ENCODE assay signal across 1 cellular context in the genomic region with DNA sequence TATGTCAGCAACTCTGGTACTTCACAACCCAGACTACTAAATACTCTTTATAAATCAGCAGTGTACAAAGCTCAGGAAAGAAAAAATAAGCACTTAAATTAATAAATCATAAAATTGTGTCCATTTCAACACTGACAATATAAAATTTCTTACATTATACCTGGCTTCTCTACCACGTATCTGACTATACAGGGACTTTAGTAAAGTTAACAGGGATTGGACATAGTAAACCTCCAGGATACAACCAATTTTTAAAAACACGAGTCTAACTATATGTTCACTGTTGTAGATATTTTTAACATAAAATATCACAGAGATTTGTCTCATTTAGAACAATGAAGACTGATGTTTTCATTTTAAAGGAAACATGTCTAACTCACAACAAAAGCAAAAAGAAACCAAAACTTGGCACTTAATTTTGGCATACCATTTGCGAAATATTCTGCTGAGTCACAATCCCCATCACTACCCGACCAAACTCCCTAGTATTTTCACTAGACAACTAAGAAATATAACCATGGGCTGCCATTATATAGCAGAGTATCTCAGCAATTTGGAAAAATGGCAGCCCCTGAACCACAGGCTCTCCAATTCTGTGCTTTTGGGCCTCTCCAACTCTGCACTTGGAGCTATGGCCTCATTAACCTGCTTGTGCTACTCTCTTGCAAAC.
A peak's percentile ranks its signal among the peaks of the same experiment; 100 is the strongest.
TF ChIP-seq lines count a peak whose summit lies in the region.

No MANE protein-coding gene starts in this region.

TF ChIP-seq in K562, 482 proteins besides CTCF, POLR2A, EP300 and RAD21:
- TF ChIP-seq, protein P1, sequence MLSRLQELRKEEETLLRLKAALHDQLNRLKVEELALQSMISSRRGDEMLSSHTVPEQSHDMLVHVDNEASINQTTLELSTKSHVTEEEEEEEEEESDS (CRISPR knock-in tag; IDR thresholded peaks at IDR 0.05), result no peak
- TF ChIP-seq IRF2 (CRISPR knock-in tag; IDR thresholded peaks at IDR 0.05) (no peak), MEF2D (tag; conservative IDR thresholded peaks at IDR 0.05; ENCODE audit: low read depth) (no peak), HNRNPH1 (optimal IDR thresholded peaks at IDR 0.05; ENCODE audit: low read depth, low read length) (no peak), HMG20A (CRISPR knock-in tag; conservative IDR thresholded peaks at IDR 0.05) (no peak), ZNF79 (CRISPR knock-in tag; IDR thresholded peaks at IDR 0.05; ENCODE audit: low read depth) (no peak), GTF2F1 (IDR thresholded peaks at IDR 0.05; ENCODE audit: low read depth, low read length) (no peak), HLTF (IDR thresholded peaks at IDR 0.05) (no peak), MAFF (IDR thresholded peaks at IDR 0.05; ENCODE audit: low read length) (peak; percentile 11; the same call in 1 of the 2 replicates), RAD51 (IDR thresholded peaks at IDR 0.05; ENCODE audit: borderline replicate concordance, low read depth) (no peak), BACH1 (tag; IDR thresholded peaks at IDR 0.05) (no peak), ZNF263 (CRISPR knock-in tag; IDR thresholded peaks at IDR 0.05; ENCODE audit: borderline replicate concordance) (no peak), MECOM (CRISPR knock-in tag; IDR thresholded peaks at IDR 0.05) (no peak), ARID1B (IDR thresholded peaks at IDR 0.05) (no peak), NFE2L1 (tag; IDR thresholded peaks at IDR 0.05; ENCODE audit: borderline replicate concordance, low read depth) (peak; percentile 55; the same call in 1 of the 2 replicates), DPF2 (IDR thresholded peaks at IDR 0.05) (no peak), NFE2 (IDR thresholded peaks at IDR 0.05; ENCODE audit: low read depth) (peak; percentile 54), TEAD2 (tag; IDR thresholded peaks at IDR 0.05) (no peak), KHSRP (IDR thresholded peaks at IDR 0.05) (no peak), PHF20 (IDR thresholded peaks at IDR 0.05; ENCODE audit: partially characterized antibody) (no peak), CTBP1 (IDR thresholded peaks at IDR 0.05; ENCODE audit: borderline replicate concordance) (no peak), MAFG (tag; conservative IDR thresholded peaks at IDR 0.05) (peak; percentile 73), ZNF696 (CRISPR knock-in tag; conservative IDR thresholded peaks at IDR 0.05) (no peak), TAF7 (tag; IDR thresholded peaks at IDR 0.05) (no peak), SMARCA5 (IDR thresholded peaks at IDR 0.05) (no peak), ZNF586 (CRISPR knock-in tag; conservative IDR thresholded peaks at IDR 0.05) (no peak), GABPB1 (CRISPR knock-in tag; IDR thresholded peaks at IDR 0.05) (no peak), MED1 (CRISPR knock-in tag; IDR thresholded peaks at IDR 0.05; ENCODE audit: borderline replicate concordance) (no peak), ZNF316 (IDR thresholded peaks at IDR 0.05) (peak; percentile 60; the same call in 1 of the 2 replicates), GATAD2A (IDR thresholded peaks at IDR 0.05) (no peak), SIN3A (IDR thresholded peaks at IDR 0.05; ENCODE audit: borderline replicate concordance in 2 of 2, control insufficient read depth in 1 of 2, low read depth in 2 of 2, low read length in 2 of 2) (no peak), GABPB2 (CRISPR knock-in tag; conservative IDR thresholded peaks at IDR 0.05) (no peak), MAFK (IDR thresholded peaks at IDR 0.05; ENCODE audit: low read length) (peak; percentile 17; the same call in 1 of the 2 replicates), HEY1 (CRISPR knock-in tag; IDR thresholded peaks at IDR 0.05; ENCODE audit: borderline replicate concordance) (no peak), RBBP5 (IDR thresholded peaks at IDR 0.05; ENCODE audit: borderline replicate concordance, insufficient read depth, low read length, poor library complexity, severe bottlenecking) (no peak), ZNF212 (CRISPR knock-in tag; IDR thresholded peaks at IDR 0.05) (no peak), ZNF197 (CRISPR knock-in tag; IDR thresholded peaks at IDR 0.05; ENCODE audit: low read depth) (no peak)
- TF ChIP-seq, protein P2, sequence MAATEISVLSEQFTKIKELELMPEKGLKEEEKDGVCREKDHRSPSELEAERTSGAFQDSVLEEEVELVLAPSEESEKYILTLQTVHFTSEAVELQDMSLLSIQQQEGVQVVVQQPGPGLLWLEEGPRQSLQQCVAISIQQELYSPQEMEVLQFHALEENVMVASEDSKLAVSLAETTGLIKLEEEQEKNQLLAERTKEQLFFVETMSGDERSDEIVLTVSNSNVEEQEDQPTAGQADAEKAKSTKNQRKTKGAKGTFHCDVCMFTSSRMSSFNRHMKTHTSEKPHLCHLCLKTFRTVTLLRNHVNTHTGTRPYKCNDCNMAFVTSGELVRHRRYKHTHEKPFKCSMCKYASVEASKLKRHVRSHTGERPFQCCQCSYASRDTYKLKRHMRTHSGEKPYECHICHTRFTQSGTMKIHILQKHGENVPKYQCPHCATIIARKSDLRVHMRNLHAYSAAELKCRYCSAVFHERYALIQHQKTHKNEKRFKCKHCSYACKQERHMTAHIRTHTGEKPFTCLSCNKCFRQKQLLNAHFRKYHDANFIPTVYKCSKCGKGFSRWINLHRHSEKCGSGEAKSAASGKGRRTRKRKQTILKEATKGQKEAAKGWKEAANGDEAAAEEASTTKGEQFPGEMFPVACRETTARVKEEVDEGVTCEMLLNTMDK (IDR thresholded peaks at IDR 0.05; ENCODE audit: borderline replicate concordance, insufficient read depth, low read depth, low read length, poor library complexity, severe bottlenecking), result no peak
- TF ChIP-seq, protein P3, sequence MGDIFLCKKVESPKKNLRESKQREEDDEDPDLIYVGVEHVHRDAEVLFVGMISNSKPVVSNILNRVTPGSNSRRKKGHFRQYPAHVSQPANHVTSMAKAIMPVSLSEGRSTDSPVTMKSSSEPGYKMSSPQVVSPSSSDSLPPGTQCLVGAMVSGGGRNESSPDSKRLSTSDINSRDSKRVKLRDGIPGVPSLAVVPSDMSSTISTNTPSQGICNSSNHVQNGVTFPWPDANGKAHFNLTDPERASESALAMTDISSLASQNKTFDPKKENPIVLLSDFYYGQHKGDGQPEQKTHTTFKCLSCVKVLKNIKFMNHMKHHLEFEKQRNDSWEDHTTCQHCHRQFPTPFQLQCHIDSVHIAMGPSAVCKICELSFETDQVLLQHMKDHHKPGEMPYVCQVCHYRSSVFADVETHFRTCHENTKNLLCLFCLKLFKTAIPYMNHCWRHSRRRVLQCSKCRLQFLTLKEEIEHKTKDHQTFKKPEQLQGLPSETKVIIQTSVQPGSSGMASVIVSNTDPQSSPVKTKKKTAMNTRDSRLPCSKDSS (IDR thresholded peaks at IDR 0.05; ENCODE audit: low read depth, partially characterized antibody), result no peak
- TF ChIP-seq, protein P4, sequence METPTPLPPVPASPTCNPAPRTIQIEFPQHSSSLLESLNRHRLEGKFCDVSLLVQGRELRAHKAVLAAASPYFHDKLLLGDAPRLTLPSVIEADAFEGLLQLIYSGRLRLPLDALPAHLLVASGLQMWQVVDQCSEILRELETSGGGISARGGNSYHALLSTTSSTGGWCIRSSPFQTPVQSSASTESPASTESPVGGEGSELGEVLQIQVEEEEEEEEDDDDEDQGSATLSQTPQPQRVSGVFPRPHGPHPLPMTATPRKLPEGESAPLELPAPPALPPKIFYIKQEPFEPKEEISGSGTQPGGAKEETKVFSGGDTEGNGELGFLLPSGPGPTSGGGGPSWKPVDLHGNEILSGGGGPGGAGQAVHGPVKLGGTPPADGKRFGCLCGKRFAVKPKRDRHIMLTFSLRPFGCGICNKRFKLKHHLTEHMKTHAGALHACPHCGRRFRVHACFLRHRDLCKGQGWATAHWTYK (CRISPR knock-in tag; IDR thresholded peaks at IDR 0.05), result no peak
- TF ChIP-seq, protein P5, sequence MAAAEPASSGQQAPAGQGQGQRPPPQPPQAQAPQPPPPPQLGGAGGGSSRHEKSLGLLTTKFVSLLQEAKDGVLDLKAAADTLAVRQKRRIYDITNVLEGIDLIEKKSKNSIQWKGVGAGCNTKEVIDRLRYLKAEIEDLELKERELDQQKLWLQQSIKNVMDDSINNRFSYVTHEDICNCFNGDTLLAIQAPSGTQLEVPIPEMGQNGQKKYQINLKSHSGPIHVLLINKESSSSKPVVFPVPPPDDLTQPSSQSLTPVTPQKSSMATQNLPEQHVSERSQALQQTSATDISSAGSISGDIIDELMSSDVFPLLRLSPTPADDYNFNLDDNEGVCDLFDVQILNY (CRISPR knock-in tag; IDR thresholded peaks at IDR 0.05), result no peak
- TF ChIP-seq, protein P6, sequence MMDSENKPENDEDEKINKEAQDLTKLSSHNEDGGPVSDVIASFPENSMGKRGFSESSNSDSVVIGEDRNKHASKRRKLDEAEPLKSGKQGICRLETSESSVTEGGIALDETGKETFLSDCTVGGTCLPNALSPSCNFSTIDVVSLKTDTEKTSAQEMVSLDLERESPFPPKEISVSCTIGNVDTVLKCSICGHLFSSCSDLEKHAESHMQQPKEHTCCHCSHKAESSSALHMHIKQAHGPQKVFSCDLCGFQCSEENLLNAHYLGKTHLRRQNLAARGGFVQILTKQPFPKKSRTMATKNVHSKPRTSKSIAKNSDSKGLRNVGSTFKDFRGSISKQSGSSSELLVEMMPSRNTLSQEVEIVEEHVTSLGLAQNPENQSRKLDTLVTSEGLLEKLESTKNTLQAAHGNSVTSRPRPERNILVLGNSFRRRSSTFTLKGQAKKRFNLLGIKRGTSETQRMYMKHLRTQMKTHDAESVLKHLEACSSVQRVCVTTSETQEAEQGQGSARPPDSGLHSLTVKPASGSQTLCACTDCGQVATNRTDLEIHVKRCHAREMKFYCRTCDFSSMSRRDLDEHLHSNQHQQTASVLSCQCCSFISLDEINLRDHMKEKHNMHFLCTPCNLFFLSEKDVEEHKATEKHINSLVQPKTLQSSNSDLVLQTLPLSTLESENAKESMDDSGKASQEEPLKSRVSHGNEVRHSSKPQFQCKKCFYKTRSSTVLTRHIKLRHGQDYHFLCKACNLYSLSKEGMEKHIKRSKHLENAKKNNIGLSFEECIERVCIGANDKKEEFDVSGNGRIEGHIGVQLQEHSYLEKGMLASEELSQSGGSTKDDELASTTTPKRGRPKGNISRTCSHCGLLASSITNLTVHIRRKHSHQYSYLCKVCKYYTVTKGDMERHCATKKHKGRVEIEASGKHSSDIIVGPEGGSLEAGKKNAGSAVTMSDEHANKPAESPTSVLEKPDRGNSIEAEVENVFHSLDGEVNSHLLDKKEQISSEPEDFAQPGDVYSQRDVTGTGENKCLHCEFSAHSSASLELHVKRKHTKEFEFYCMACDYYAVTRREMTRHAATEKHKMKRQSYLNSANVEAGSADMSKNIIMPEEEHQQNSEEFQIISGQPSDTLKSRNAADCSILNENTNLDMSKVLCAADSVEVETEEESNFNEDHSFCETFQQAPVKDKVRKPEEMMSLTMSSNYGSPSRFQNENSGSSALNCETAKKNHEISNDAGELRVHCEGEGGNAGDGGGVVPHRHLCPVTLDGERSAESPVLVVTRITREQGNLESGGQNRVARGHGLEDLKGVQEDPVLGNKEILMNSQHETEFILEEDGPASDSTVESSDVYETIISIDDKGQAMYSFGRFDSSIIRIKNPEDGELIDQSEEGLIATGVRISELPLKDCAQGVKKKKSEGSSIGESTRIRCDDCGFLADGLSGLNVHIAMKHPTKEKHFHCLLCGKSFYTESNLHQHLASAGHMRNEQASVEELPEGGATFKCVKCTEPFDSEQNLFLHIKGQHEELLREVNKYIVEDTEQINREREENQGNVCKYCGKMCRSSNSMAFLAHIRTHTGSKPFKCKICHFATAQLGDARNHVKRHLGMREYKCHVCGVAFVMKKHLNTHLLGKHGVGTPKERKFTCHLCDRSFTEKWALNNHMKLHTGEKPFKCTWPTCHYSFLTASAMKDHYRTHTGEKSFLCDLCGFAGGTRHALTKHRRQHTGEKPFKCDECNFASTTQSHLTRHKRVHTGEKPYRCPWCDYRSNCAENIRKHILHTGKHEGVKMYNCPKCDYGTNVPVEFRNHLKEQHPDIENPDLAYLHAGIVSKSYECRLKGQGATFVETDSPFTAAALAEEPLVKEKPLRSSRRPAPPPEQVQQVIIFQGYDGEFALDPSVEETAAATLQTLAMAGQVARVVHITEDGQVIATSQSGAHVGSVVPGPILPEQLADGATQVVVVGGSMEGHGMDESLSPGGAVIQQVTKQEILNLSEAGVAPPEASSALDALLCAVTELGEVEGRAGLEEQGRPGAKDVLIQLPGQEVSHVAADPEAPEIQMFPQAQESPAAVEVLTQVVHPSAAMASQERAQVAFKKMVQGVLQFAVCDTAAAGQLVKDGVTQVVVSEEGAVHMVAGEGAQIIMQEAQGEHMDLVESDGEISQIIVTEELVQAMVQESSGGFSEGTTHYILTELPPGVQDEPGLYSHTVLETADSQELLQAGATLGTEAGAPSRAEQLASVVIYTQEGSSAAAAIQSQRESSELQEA (IDR thresholded peaks at IDR 0.05; ENCODE audit: low read depth), result no peak
- TF ChIP-seq, protein P7, sequence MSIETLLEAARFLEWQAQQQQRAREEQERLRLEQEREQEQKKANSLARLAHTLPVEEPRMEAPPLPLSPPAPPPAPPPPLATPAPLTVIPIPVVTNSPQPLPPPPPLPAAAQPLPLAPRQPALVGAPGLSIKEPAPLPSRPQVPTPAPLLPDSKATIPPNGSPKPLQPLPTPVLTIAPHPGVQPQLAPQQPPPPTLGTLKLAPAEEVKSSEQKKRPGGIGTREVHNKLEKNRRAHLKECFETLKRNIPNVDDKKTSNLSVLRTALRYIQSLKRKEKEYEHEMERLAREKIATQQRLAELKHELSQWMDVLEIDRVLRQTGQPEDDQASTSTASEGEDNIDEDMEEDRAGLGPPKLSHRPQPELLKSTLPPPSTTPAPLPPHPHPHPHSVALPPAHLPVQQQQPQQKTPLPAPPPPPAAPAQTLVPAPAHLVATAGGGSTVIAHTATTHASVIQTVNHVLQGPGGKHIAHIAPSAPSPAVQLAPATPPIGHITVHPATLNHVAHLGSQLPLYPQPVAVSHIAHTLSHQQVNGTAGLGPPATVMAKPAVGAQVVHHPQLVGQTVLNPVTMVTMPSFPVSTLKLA (conservative IDR thresholded peaks at IDR 0.05), result no peak
- TF ChIP-seq, protein P8, sequence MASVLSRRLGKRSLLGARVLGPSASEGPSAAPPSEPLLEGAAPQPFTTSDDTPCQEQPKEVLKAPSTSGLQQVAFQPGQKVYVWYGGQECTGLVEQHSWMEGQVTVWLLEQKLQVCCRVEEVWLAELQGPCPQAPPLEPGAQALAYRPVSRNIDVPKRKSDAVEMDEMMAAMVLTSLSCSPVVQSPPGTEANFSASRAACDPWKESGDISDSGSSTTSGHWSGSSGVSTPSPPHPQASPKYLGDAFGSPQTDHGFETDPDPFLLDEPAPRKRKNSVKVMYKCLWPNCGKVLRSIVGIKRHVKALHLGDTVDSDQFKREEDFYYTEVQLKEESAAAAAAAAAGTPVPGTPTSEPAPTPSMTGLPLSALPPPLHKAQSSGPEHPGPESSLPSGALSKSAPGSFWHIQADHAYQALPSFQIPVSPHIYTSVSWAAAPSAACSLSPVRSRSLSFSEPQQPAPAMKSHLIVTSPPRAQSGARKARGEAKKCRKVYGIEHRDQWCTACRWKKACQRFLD (CRISPR knock-in tag; IDR thresholded peaks at IDR 0.05), result no peak
